8 cellular contexts compared by ENCODE assay signal in genomic region chr21:37563641-37564340, GRCh38.
A peak's percentile ranks its signal among the peaks of the same experiment; 100 is the strongest.
DNase-seq lines count a peak whose midpoint lies in the region; ATAC-seq and TF ChIP-seq lines count a peak whose summit lies in the region.

No MANE protein-coding gene starts in this region.

- peak; percentile 57 for TF ChIP-seq CTCF in A673 (conservative IDR thresholded peaks at IDR 0.05; ENCODE audit: low read depth, low read length)
- no peak for TF ChIP-seq CTCF in brain (conservative IDR thresholded peaks at IDR 0.05)

- peak; percentile 97 for DNase-seq in A673 (ENCODE audit: low spot score)
- DNase-seq in NCI-H2081 treated with DMSO at 0.1 percent for 48 hours (lab: John Stamatoyannopoulos, UW), result peak; percentile 62
- DNase-seq in UCSD-AML1 (lab: John Stamatoyannopoulos, UW; ENCODE audit: unreplicated experiment), result peak; percentile 95

- peaks cover 7% of the 10 kb centered on the region for H3K27me3 Mint-ChIP-seq in brain

- H3K9me3 ChIP-seq in A673 (ENCODE audit: low read depth, low read length, poor library complexity, severe bottlenecking) (no peaks in the 10 kb centered on the region), iPS-15b (ENCODE audit: control insufficient read depth, insufficient read depth, low read length) (no peaks in the 10 kb centered on the region)

- no TSS peak for BruUV-seq in A673 (replicated peaks; lab: Mats Ljungman, UMichigan)

- CTCF ChIA-PET in A673 (lab: Charles Lee), result interaction anchor here (0.6 to 1.2 kb wide), 2 partner anchors 148 to 646 kb away, joined by 3 to 4 read pairs; no protein-coding TSS in a partner anchor

- H3K27ac Mint-ChIP-seq in brain, result peak overlapping the region; percentile 53 to 97 (median 92)

- H3K9me3 Mint-ChIP-seq in brain, result peaks cover 0 to 3% (median 1%) of the 10 kb centered on the region in 5 experiments

- ATAC-seq in HG03060 (IDR thresholded peaks at IDR 0.05; ENCODE audit: low read depth, unreplicated experiment), result peak; percentile 45

- H3K9ac ChIP-seq in iPS-15b (ENCODE audit: low read depth, low read length), result peak overlapping the region; percentile 74

- TF ChIP-seq POLR2A in GM18526 (IDR thresholded peaks at IDR 0.05; ENCODE audit: extremely low read depth, insufficient read length), result peak; percentile 78

- H3K4me1 Mint-ChIP-seq in brain, result peaks cover 30% of the 10 kb centered on the region

- intact Hi-C loops in A673 (cut with micrococcal nuclease; ENCODE audit: unreplicated experiment), result loop anchor here (10.0 kb wide), 1 partner anchor 199 kb away; the partner anchor contains the start of gene DYRK1A

- POLR2A ChIA-PET in A673 (lab: Charles Lee; ENCODE audit: low non-redundant PET), result interaction anchor here (0.6 to 0.8 kb wide), 4 partner anchors 15 to 1476 kb away, joined by 3 to 5 read pairs (median 3); no protein-coding TSS in a partner anchor

- H3K27ac ChIP-seq in A673 (ENCODE audit: low read depth, low read length, poor library complexity, severe bottlenecking) (peak overlapping the region; percentile 86), skin epidermis (peak overlapping the region; percentile 70 to 97 (median 90))

- H3K27me3 ChIP-seq in A673 (replicated peaks; ENCODE audit: insufficient read depth, low read depth, low read length, poor library complexity) (no peaks in the 10 kb centered on the region), iPS-15b (ENCODE audit: control insufficient read depth, insufficient read depth, low read length) (peaks cover 13% of the 10 kb centered on the region)

- H3K36me3 ChIP-seq in A673 (ENCODE audit: insufficient read depth, low read length, poor library complexity, severe bottlenecking) (no peaks in the 10 kb centered on the region), iPS-15b (ENCODE audit: control insufficient read depth, insufficient read depth, low read length) (no peaks in the 10 kb centered on the region)

- peaks cover 12% of the 10 kb centered on the region for H3K4me1 ChIP-seq in A673 (ENCODE audit: insufficient read depth, low read length, poor library complexity, severe bottlenecking)
- peaks cover 8% of the 10 kb centered on the region for H3K4me1 ChIP-seq in iPS-15b (ENCODE audit: control insufficient read depth, insufficient read depth, low read length)

- H3K4me3 ChIP-seq in A673 (ENCODE audit: low read depth, low read length, poor library complexity, severe bottlenecking) (peak overlapping the region; percentile 56), iPS-15b (ENCODE audit: low read depth, low read length) (peak overlapping the region; percentile 77), skin epidermis (peak overlapping the region; percentile 48 to 79 (median 57))

- peak overlapping the region; percentile 53 to 81 (median 73) for H3K4me3 Mint-ChIP-seq in brain

- no peaks in the 10 kb centered on the region for H3K36me3 Mint-ChIP-seq in brain

Comparison
In these comparisons a context has a peak if more than half of its experiments do, and no peak if none do; other contexts are left out.
1. Peak in every context shown above with its lines: DNase-seq, ATAC-seq, H3K4me3 ChIP-seq and H3K27ac ChIP-seq.